ENCODE assay signal across 14 cellular contexts in the genomic region with DNA sequence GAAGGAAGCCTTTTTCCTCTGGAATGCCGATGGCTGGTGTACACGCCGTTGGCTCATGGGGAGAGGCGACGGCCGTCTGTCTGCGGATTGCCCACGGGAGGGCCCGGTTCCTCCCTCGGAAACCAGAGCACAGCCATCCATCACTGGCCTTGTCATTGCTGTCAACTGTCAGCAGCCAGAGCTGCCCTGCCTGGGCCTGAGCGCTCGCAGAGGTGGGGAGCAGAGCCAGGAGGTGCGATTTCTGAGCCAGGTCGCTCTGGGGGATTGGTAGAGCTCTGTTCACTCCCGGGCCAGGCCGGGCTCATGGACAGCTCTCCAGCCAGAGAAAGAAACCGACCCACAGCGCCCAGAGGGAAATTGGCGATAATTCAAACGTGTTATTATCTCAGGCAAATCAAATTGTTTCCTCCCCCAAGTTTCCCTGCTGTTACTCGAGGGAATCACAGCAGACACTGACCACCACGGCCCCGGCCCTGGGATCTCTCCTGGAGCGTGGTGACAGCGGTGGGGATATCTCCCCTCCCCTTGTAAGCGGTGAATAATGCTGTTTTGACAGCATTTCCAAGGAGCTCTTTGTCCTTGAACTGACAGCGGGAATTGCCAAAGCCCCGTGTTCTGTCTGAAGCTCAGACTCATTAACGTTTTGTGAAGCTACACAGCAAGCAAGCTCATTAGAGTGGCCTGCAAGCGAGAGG.
DNase-seq lines count a peak whose midpoint lies in the region; ATAC-seq, FAIRE-seq and TF ChIP-seq lines count a peak whose summit lies in the region.
"Had no signal": no experiment of that assay in that cellular context is flagged by ENCODE, and none has a peak within 500 bp of the region (broad histone marks: within the 10 kb centered on the region; RNA-seq: fewer than 3 reads in every experiment).

No MANE protein-coding gene starts in this region.

- H3K27ac Mint-ChIP-seq in HFFc6: no peak overlapping the region
- H3K27ac Mint-ChIP-seq: activated CD4-positive, alpha-beta memory T cell treated with anti-CD3 and anti-CD28 coated beads for 36 hours; T-helper 17 cell had no signal

- H3K9me3 ChIP-seq in right lobe of liver: no peaks in the 10 kb centered on the region
- no peaks in the 10 kb centered on the region for H3K9me3 ChIP-seq in HepG2 (ENCODE audit: low read length)
- H3K9me3 ChIP-seq: vagina had no signal

- H3K27me3 ChIP-seq in right lobe of liver: no peaks in the 10 kb centered on the region
- no peaks in the 10 kb centered on the region for H3K27me3 ChIP-seq in HepG2 (ENCODE audit: control insufficient read depth in 1 of 2, insufficient read depth in 2 of 2, low read length in 2 of 2)
- H3K27me3 ChIP-seq: vagina had no signal

- H3K9ac ChIP-seq in HepG2 (ENCODE audit: insufficient read depth, low read depth, low read length): no peak overlapping the region

- no peaks in the 10 kb centered on the region for H4K20me1 ChIP-seq in HepG2 (ENCODE audit: insufficient read depth, low read length)

- no peak for TF ChIP-seq EP300 in HepG2 (IDR thresholded peaks at IDR 0.05; ENCODE audit: low read depth in 2 of 2, low read length in 2 of 2)
- TF ChIP-seq EP300 in HepG2 (CRISPR knock-in tag; IDR thresholded peaks at IDR 0.05; ENCODE audit: borderline replicate concordance): no peak

- H3K4me1 ChIP-seq in right lobe of liver: peaks cover 0 to 20% (median 5%) of the 10 kb centered on the region in 4 donors
- H3K4me1 ChIP-seq in HepG2 (ENCODE audit: insufficient read depth, low read length): peaks cover 31% of the 10 kb centered on the region

- in situ Hi-C loops in HepG2 (cut with HindIII; ENCODE audit: extremely low pct_ligation_motif_present, low pct_unique_long_range_greater_than_20kb): no loop called here

- intact Hi-C loops in right lobe of liver (cut with DNase I) (no loop called here), HepG2 (cut with micrococcal nuclease; ENCODE audit: unreplicated experiment) (no loop called here)

- TF ChIP-seq CTCF in right lobe of liver (IDR thresholded peaks at IDR 0.05) (no peak), HepG2 (CRISPR knock-in tag; IDR thresholded peaks at IDR 0.05) (no peak), HFFc6 (IDR thresholded peaks at IDR 0.05) (no peak)

- no peaks in the 10 kb centered on the region for H3K9me3 Mint-ChIP-seq in HFFc6
- H3K9me3 Mint-ChIP-seq: activated CD4-positive, alpha-beta memory T cell treated with anti-CD3 and anti-CD28 coated beads for 36 hours had no signal

- TF ChIP-seq RAD21 in HepG2 (CRISPR knock-in tag; IDR thresholded peaks at IDR 0.05): no peak

- peaks cover 5% of the 10 kb centered on the region for H3K27me3 Mint-ChIP-seq in HFFc6 (ENCODE audit: insufficient read depth)

- 79% methylated on average over 2 of the region's 30 CpGs for WGBS in right lobe of liver (ENCODE audit: insufficient coverage, low coverage, low lambda C conversion rate, missing lambda C conversion rate)
- 87% methylated on average over 12 of the region's 30 CpGs for WGBS in HepG2 (ENCODE audit: low lambda C conversion rate)

- DNase-seq in right lobe of liver: peak in 2 of 3 donors; percentile 17 to 37
- DNase-seq in HepG2 (ENCODE audit: low spot score): no peak
- peak; percentile 76 for DNase-seq in astrocyte of the hippocampus (ENCODE audit: low read depth, low spot score)
- DNase-seq in medulla oblongata (ENCODE audit: extremely low spot score): peak; percentile 77
- DNase-seq in HFFc6: no peak
- no peak for DNase-seq in mucosa of gallbladder (ENCODE audit: low spot score)
- DNase-seq: activated CD4-positive, alpha-beta memory T cell treated with anti-CD3 and anti-CD28 coated beads for 36 hours; DMS153; stimulated activated CD4-positive, alpha-beta T cell treated with anti-CD3 and anti-CD28 coated beads, Interleukin-12 subunit alpha, Interleukin-12 subunit beta, amount 100 ng/mL, for 4 hours; T-helper 17 cell had no signal

- no peaks in the 10 kb centered on the region for H3K79me2 ChIP-seq in HepG2 (ENCODE audit: insufficient read depth, low read length)

- no peak overlapping the region for H3K4me3 Mint-ChIP-seq in HFFc6
- H3K4me3 Mint-ChIP-seq: activated CD4-positive, alpha-beta memory T cell treated with anti-CD3 and anti-CD28 coated beads for 36 hours; T-helper 17 cell had no signal

- no peak overlapping the region for H3K4me2 ChIP-seq in HepG2 (ENCODE audit: low read depth, low read length)

- POLR2A ChIA-PET in HepG2 (lab: Yijun Ruan, JAX): no interaction called here

- H3K4me1 Mint-ChIP-seq in HFFc6 (ENCODE audit: low read depth): peaks cover 14% of the 10 kb centered on the region

- CTCF ChIA-PET in HepG2 (lab: Yijun Ruan, JAX; ENCODE audit: low intra/inter-chr PET ratio, low total read pairs): no interaction called here

- no peak for FAIRE-seq in HepG2 (lab: Jason Lieb, UNC)
- FAIRE-seq: H1 had no signal

- H3K27ac ChIP-seq in right lobe of liver (no peak overlapping the region), HepG2 (ENCODE audit: extremely low read length, insufficient read depth, low read length) (no peak overlapping the region)
- H3K27ac ChIP-seq: vagina had no signal

- H3K36me3 ChIP-seq in right lobe of liver: no peaks in the 10 kb centered on the region
- H3K36me3 ChIP-seq in HepG2 (replicated peaks in 1 of 2; ENCODE audit: control insufficient read depth in 1 of 2, insufficient read depth in 2 of 2, low read length in 2 of 2): no peaks in the 10 kb centered on the region
- H3K36me3 ChIP-seq: vagina had no signal

- TF ChIP-seq POLR2A in right lobe of liver (IDR thresholded peaks at IDR 0.05) (no peak), HepG2 (IDR thresholded peaks at IDR 0.05; ENCODE audit: insufficient read depth in 1 of 2, low read depth in 2 of 2, low read length in 2 of 2) (no peak)

- ATAC-seq in right lobe of liver: no peak
- ATAC-seq in HepG2: no peak
- ATAC-seq in GM18909 (IDR thresholded peaks at IDR 0.05; ENCODE audit: poor library complexity, unreplicated experiment): no peak
- no peak for ATAC-seq in GM21717 (IDR thresholded peaks at IDR 0.05; ENCODE audit: unreplicated experiment)
- ATAC-seq: T-helper 17 cell had no signal

- H3K36me3 Mint-ChIP-seq in HFFc6 (ENCODE audit: low read depth): no peaks in the 10 kb centered on the region
- H3K36me3 Mint-ChIP-seq: activated CD4-positive, alpha-beta memory T cell treated with anti-CD3 and anti-CD28 coated beads for 36 hours had no signal

- H3K4me3 ChIP-seq in right lobe of liver: no peak overlapping the region
- no peak overlapping the region for H3K4me3 ChIP-seq in HepG2 (replicated peaks in 1 of 3; ENCODE audit: insufficient read depth in 1 of 3, low read depth in 2 of 3, low read length in 3 of 3)
- H3K4me3 ChIP-seq: vagina had no signal

- BruUV-seq in HepG2 (replicated peaks; lab: Mats Ljungman, UMichigan): no TSS peak

- H2AFZ ChIP-seq in HepG2 (ENCODE audit: low read length): no peak overlapping the region

TF ChIP-seq in HepG2, 621 proteins besides CTCF, POLR2A, EP300 and RAD21 (continues in another document):
- TF ChIP-seq, protein P1, sequence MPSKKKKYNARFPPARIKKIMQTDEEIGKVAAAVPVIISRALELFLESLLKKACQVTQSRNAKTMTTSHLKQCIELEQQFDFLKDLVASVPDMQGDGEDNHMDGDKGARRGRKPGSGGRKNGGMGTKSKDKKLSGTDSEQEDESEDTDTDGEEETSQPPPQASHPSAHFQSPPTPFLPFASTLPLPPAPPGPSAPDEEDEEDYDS (CRISPR knock-in tag; IDR thresholded peaks at IDR 0.05): no peak
- TF ChIP-seq ZNF121 (CRISPR knock-in tag; IDR thresholded peaks at IDR 0.05) (no peak), ZNF333 (CRISPR knock-in tag; IDR thresholded peaks at IDR 0.05; ENCODE audit: borderline replicate concordance) (no peak), KDM4B (CRISPR knock-in tag; IDR thresholded peaks at IDR 0.05) (no peak), SMYD3 (CRISPR knock-in tag; IDR thresholded peaks at IDR 0.05) (no peak), ZNF768 (CRISPR knock-in tag; IDR thresholded peaks at IDR 0.05) (no peak), THAP11 (CRISPR knock-in tag; IDR thresholded peaks at IDR 0.05) (no peak), POLR2G (IDR thresholded peaks at IDR 0.05; ENCODE audit: low read depth, low read length) (no peak), SMAD3 (CRISPR knock-in tag; IDR thresholded peaks at IDR 0.05) (no peak), IKZF4 (CRISPR knock-in tag; IDR thresholded peaks at IDR 0.05; ENCODE audit: borderline replicate concordance, low read depth, not compliant biosample characterization) (no peak), POLR2AphosphoS5 (IDR thresholded peaks at IDR 0.05; ENCODE audit: low read depth, low read length) (no peak), DR1 (CRISPR knock-in tag; IDR thresholded peaks at IDR 0.05) (no peak)
- TF ChIP-seq, protein P2, sequence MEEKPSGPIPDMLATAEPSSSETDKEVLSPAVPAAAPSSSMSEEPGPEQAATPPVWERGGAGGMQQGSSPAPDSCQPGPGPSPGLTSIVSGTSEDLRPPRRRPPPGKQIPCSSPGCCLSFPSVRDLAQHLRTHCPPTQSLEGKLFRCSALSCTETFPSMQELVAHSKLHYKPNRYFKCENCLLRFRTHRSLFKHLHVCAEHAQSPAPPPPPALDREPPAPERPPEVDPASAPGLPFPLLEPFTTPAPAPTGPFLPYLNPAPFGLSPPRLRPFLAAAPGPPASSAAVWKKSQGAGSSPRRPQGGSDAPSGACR (CRISPR knock-in tag; IDR thresholded peaks at IDR 0.05): no peak

Comparison
In these comparisons a context has a peak if more than half of its experiments do, and no peak if none do; other contexts are left out.
1. DNase-seq: peak in right lobe of liver (2 of 3), astrocyte of the hippocampus (single experiment) and medulla oblongata (single experiment); none in HepG2 (single experiment), HFFc6 (single experiment) and mucosa of gallbladder (single experiment).